In genomic region chr5:119316116-119316515, GRCh38 we compare ENCODE assay signal across 1 cellular context.
TF ChIP-seq lines count a peak whose summit lies in the region.

No MANE protein-coding gene starts in this region.

TF ChIP-seq in HCT116, 20 proteins besides CTCF, POLR2A, EP300 and RAD21 (continued from another document):
- TF ChIP-seq REST (IDR thresholded peaks at IDR 0.05; ENCODE audit: low read depth) (no peak), ZFX (IDR thresholded peaks at IDR 0.05) (no peak), EGR1 (IDR thresholded peaks at IDR 0.05; ENCODE audit: low read depth) (no peak), CBX3 (IDR thresholded peaks at IDR 0.05; ENCODE audit: low read depth) (no peak), SIN3A (IDR thresholded peaks at IDR 0.05; ENCODE audit: low read depth) (no peak)
